ENCODE assay signal across 8 cellular contexts in genomic region chr3:183099026-183099837, GRCh38. TPM values are rescaled to one million over a fixed set of nuclear protein-coding genes. Genes with fewer than 3 reads are reported as not detected.
DNase-seq lines count a peak whose midpoint lies in the region; ATAC-seq lines count a peak whose summit lies in the region.

Gene MCCC1, minus strand, starts transcription at chr3:183099496. Its CDS starts 56 bp downstream, at chr3:183099440.

- H3K4me3 Mint-ChIP-seq in CD4-positive, alpha-beta memory T cell, result peak within 1 kb of the TSS; percentile 96 to 99 (median 97)

- H3K4me1 Mint-ChIP-seq in CD4-positive, alpha-beta memory T cell, result peaks cover 17 to 42% (median 30%) of the 10 kb centered on the region in 4 donors

- no peaks in the 10 kb centered on the region for H3K9me3 ChIP-seq in CD4-positive, alpha-beta memory T cell (ENCODE audit: control insufficient read depth in 1 of 2, low read length in 2 of 2)
- H3K9me3 ChIP-seq in effector memory CD4-positive, alpha-beta T cell (ENCODE audit: control insufficient read depth, low read length), result no peaks in the 10 kb centered on the region

- peak; percentile 96 to 99 (median 97) for DNase-seq in CD4-positive, alpha-beta memory T cell
- DNase-seq in HPDE6-E6E7 (ENCODE audit: extremely low spot score) (peak; percentile 99), NOMO-1 (lab: John Stamatoyannopoulos, UW; ENCODE audit: unreplicated experiment in 2 of 2) (peak; percentile 100), lung microvascular endothelial cell (ENCODE audit: low read depth in 2 of 2) (peak; percentile 98 to 99)
- peak; percentile 91 to 98 (median 96) for DNase-seq in effector memory CD4-positive, alpha-beta T cell
- peak; percentile 96 to 97 (median 96) for DNase-seq in stimulated activated CD4-positive, alpha-beta T cell treated with anti-CD3 and anti-CD28 coated beads, TNF-alpha, amount 100 ng/mL, for 48 hours (ENCODE audit: low read depth in 3 of 3)

- H3K36me3 ChIP-seq in CD4-positive, alpha-beta memory T cell (ENCODE audit: insufficient read depth, low read length), result no peaks in the 10 kb centered on the region
- H3K36me3 ChIP-seq in effector memory CD4-positive, alpha-beta T cell (ENCODE audit: control insufficient read depth, insufficient read depth, low read length), result no peaks in the 10 kb centered on the region

- H3K9me3 Mint-ChIP-seq in CD4-positive, alpha-beta memory T cell, result no peaks in the 10 kb centered on the region

- peak within 1 kb of the TSS; percentile 81 for H3K27ac ChIP-seq in CD4-positive, alpha-beta memory T cell (ENCODE audit: low read depth, low read length)
- H3K27ac ChIP-seq in effector memory CD4-positive, alpha-beta T cell (ENCODE audit: insufficient read depth, low read length, poor library complexity, severe bottlenecking), result peak within 1 kb of the TSS; percentile 76

- peaks cover 12 to 19% of the 10 kb centered on the region in 2 donors for H3K36me3 Mint-ChIP-seq in CD4-positive, alpha-beta memory T cell

- no peaks in the 10 kb centered on the region for H3K27me3 Mint-ChIP-seq in CD4-positive, alpha-beta memory T cell

- ATAC-seq in GM19463 (IDR thresholded peaks at IDR 0.05; ENCODE audit: unreplicated experiment), result peak; percentile 98

- CTCF ChIA-PET in CD4-positive, alpha-beta memory T cell (lab: Charles Lee; ENCODE audit: partially characterized antibody), result interaction anchor here (0.8 to 3.2 kb wide), 2 partner anchors 24 to 287 kb away, joined by 3 to 13 read pairs; no protein-coding TSS in a partner anchor
- CTCF ChIA-PET in activated CD8-positive, alpha-beta memory T cell treated with anti-CD3 and anti-CD28 coated beads for 36 hours (lab: Charles Lee), result no interaction called here

- intact Hi-C loops in CD4-positive, alpha-beta memory T cell (cut with micrococcal nuclease), result loop anchor here (1.0 to 5.0 kb wide), 7 partner anchors 63 to 1150 kb away; partner anchors contain the start of genes ALG3, EEF1AKMT4, LAMP3 and MCF2L2

- H3K27me3 ChIP-seq in CD4-positive, alpha-beta memory T cell (ENCODE audit: insufficient read depth, low read length), result no peaks in the 10 kb centered on the region
- no peaks in the 10 kb centered on the region for H3K27me3 ChIP-seq in effector memory CD4-positive, alpha-beta T cell (replicated peaks; ENCODE audit: control insufficient read depth, insufficient read depth, low read length, poor library complexity, severe bottlenecking)

- H3K27ac Mint-ChIP-seq in CD4-positive, alpha-beta memory T cell, result peak within 1 kb of the TSS; percentile 97 to 98 (median 97)

- peaks cover 22% of the 10 kb centered on the region for H3K4me1 ChIP-seq in CD4-positive, alpha-beta memory T cell (ENCODE audit: insufficient read depth, low read length)
- H3K4me1 ChIP-seq in effector memory CD4-positive, alpha-beta T cell (ENCODE audit: control insufficient read depth, insufficient read depth, low read length, poor library complexity, severe bottlenecking), result peaks cover 8% of the 10 kb centered on the region

- POLR2A ChIA-PET in CD4-positive, alpha-beta memory T cell (lab: Charles Lee; ENCODE audit: partially characterized antibody), result interaction anchor here (0.6 to 1.4 kb wide), 7 partner anchors 9 to 329 kb away, joined by 3 to 5 read pairs (median 3); partner anchors contain the start of gene MCF2L2
- POLR2A ChIA-PET in activated CD8-positive, alpha-beta memory T cell treated with anti-CD3 and anti-CD28 coated beads for 36 hours (lab: Charles Lee), result interaction anchor here (0.6 to 0.7 kb wide), 2 partner anchors 85 to 189 kb away, joined by 3 read pairs; no protein-coding TSS in a partner anchor

- peak within 1 kb of the TSS; percentile 85 to 96 for H3K4me3 ChIP-seq in CD4-positive, alpha-beta memory T cell (ENCODE audit: low read length in 2 of 2)
- H3K4me3 ChIP-seq in effector memory CD4-positive, alpha-beta T cell (ENCODE audit: insufficient read depth, low read depth, low read length, poor library complexity, severe bottlenecking), result peak within 1 kb of the TSS; percentile 79

RNA-seq across cellular contexts. Expression of gene MCCC1, which starts in this region (rescaled TPM):
- 10 to 100 TPM; 27.0 to 29.9 TPM for total RNA-seq in CD4-positive, alpha-beta memory T cell
- polyA plus RNA-seq in CD4-positive, alpha-beta memory T cell, result 10 to 100 TPM; 28.1 to 43.8 TPM
- 10 to 100 TPM; 33.9 to 35.8 TPM for total RNA-seq in activated CD8-positive, alpha-beta memory T cell treated with anti-CD3 and anti-CD28 coated beads for 36 hours
- 19.0 and 20.3 TPM in 2 replicates for total RNA-seq in lung microvascular endothelial cell

Comparison
In these comparisons a context has a peak if more than half of its experiments do, and no peak if none do; other contexts are left out.
1. Peak in every context shown above with its lines: DNase-seq, ATAC-seq, H3K4me3 ChIP-seq and H3K27ac ChIP-seq.